In genomic region chr4:142130636-142131035, GRCh38 we compare ENCODE assay signal across 17 cellular contexts.
DNase-seq lines count a peak whose midpoint lies in the region; ATAC-seq and TF ChIP-seq lines count a peak whose summit lies in the region.
"Had no signal": no experiment of that assay in that cellular context is flagged by ENCODE, and none has a peak within 500 bp of the region (broad histone marks: within the 10 kb centered on the region; RNA-seq: fewer than 3 reads in every experiment).

No MANE protein-coding gene starts in this region.

- no peaks in the 10 kb centered on the region for H3K9me3 ChIP-seq in CD4-positive, CD25-positive, alpha-beta regulatory T cell (ENCODE audit: control insufficient read depth in 2 of 2, low read length in 2 of 2)
- no peaks in the 10 kb centered on the region for H3K9me3 ChIP-seq in A673 (ENCODE audit: low read depth, low read length, poor library complexity, severe bottlenecking)
- H3K9me3 ChIP-seq: breast epithelium, left lung, tibial artery had no signal

- no peak overlapping the region for H3K4me3 ChIP-seq in CD4-positive, CD25-positive, alpha-beta regulatory T cell (ENCODE audit: low read depth, low read length)
- no peak overlapping the region for H3K4me3 ChIP-seq in coronary artery
- H3K4me3 ChIP-seq in A673 (ENCODE audit: low read depth, low read length, poor library complexity, severe bottlenecking), result no peak overlapping the region
- H3K4me3 ChIP-seq: breast epithelium, left lung, tibial artery had no signal

- intact Hi-C loops in A673 (cut with micrococcal nuclease; ENCODE audit: unreplicated experiment), result loop anchor here (10.0 kb wide), 1 partner anchor 894 kb away; no protein-coding TSS in a partner anchor

- peak overlapping the region; percentile 50 to 70 (median 66) for H3K27ac Mint-ChIP-seq in CD4-positive, CD25-positive, alpha-beta regulatory T cell
- H3K27ac Mint-ChIP-seq in nephron progenitor cell, result peak overlapping the region; percentile 94
- H3K27ac Mint-ChIP-seq: dendritic cell treated with granulocyte-macrophage colony-stimulating factor and Interleukin-4, amounts not matched to agents 40 ng/mL and 50 ng/mL, for 4 days had no signal

- in situ Hi-C loops in Caki2 (cut with HindIII; ENCODE audit: low pct_unique_long_range_greater_than_20kb, low sequenced_read_pairs), result no loop called here

- peaks cover 12% of the 10 kb centered on the region for H3K4me1 ChIP-seq in CD4-positive, CD25-positive, alpha-beta regulatory T cell (ENCODE audit: control insufficient read depth, insufficient read depth, low read length, poor library complexity, severe bottlenecking)
- no peaks in the 10 kb centered on the region for H3K4me1 ChIP-seq in A673 (ENCODE audit: insufficient read depth, low read length, poor library complexity, severe bottlenecking)
- H3K4me1 ChIP-seq: breast epithelium, left lung had no signal

- no TSS peak for BruUV-seq in A673 (replicated peaks; lab: Mats Ljungman, UMichigan)

- no peaks in the 10 kb centered on the region for H3K27me3 Mint-ChIP-seq in CD4-positive, CD25-positive, alpha-beta regulatory T cell
- no peaks in the 10 kb centered on the region for H3K27me3 Mint-ChIP-seq in nephron progenitor cell (ENCODE audit: low read depth, poor library complexity)
- H3K27me3 Mint-ChIP-seq: activated naive CD8-positive, alpha-beta T cell treated with anti-CD3 and anti-CD28 coated beads, Interleukin-2, amount 10 ng/mL, durations not matched to agents 7 days and 5 days; dendritic cell treated with granulocyte-macrophage colony-stimulating factor and Interleukin-4, amounts not matched to agents 40 ng/mL and 50 ng/mL, for 4 days had no signal

- no peak overlapping the region for H3K4me3 Mint-ChIP-seq in CD4-positive, CD25-positive, alpha-beta regulatory T cell
- H3K4me3 Mint-ChIP-seq in nephron progenitor cell, result no peak overlapping the region
- H3K4me3 Mint-ChIP-seq: activated naive CD8-positive, alpha-beta T cell treated with anti-CD3 and anti-CD28 coated beads, Interleukin-2, amount 10 ng/mL, durations not matched to agents 7 days and 5 days; dendritic cell treated with granulocyte-macrophage colony-stimulating factor and Interleukin-4, amounts not matched to agents 40 ng/mL and 50 ng/mL, for 4 days had no signal

- DNase-seq in CD4-positive, CD25-positive, alpha-beta regulatory T cell, result no peak
- peak; percentile 9 for DNase-seq in Caki2 (ENCODE audit: low read depth)
- DNase-seq in coronary artery (ENCODE audit: low spot score), result no peak
- DNase-seq in nephron progenitor cell, result no peak
- DNase-seq in NCI-H82 (lab: John Stamatoyannopoulos, UW), result no peak
- DNase-seq in A673 (ENCODE audit: low spot score), result no peak
- DNase-seq: activated CD4-positive, alpha-beta T cell treated with anti-CD3 and anti-CD28 coated beads for 48 hours; activated naive CD8-positive, alpha-beta T cell treated with anti-CD3 and anti-CD28 coated beads, Interleukin-2, amount 10 ng/mL, durations not matched to agents 7 days and 5 days; AML-193; left lung; NCI-H1105; NCI-H2081 treated with DMSO at 0.1 percent for 48 hours; NCI-H524; tibial artery had no signal

- H3K36me3 ChIP-seq in CD4-positive, CD25-positive, alpha-beta regulatory T cell (ENCODE audit: control insufficient read depth, insufficient read depth, low read length), result peaks cover 14% of the 10 kb centered on the region
- no peaks in the 10 kb centered on the region for H3K36me3 ChIP-seq in A673 (ENCODE audit: insufficient read depth, low read length, poor library complexity, severe bottlenecking)
- H3K36me3 ChIP-seq: breast epithelium, left lung, tibial artery had no signal

- H3K27ac ChIP-seq in CD4-positive, CD25-positive, alpha-beta regulatory T cell (ENCODE audit: insufficient read depth, low read length, poor library complexity, severe bottlenecking), result no peak overlapping the region
- peak overlapping the region; percentile 44 to 70 for H3K27ac ChIP-seq in coronary artery
- no peak overlapping the region for H3K27ac ChIP-seq in A673 (ENCODE audit: low read depth, low read length, poor library complexity, severe bottlenecking)
- H3K27ac ChIP-seq: left lung had no signal

- TF ChIP-seq CTCF in coronary artery (IDR thresholded peaks at IDR 0.05) (no peak), nephron progenitor cell (IDR thresholded peaks at IDR 0.05) (no peak), A673 (conservative IDR thresholded peaks at IDR 0.05; ENCODE audit: low read depth, low read length) (no peak)

- POLR2A ChIA-PET in A673 (lab: Charles Lee; ENCODE audit: low non-redundant PET), result no interaction called here

- H3K36me3 Mint-ChIP-seq in CD4-positive, CD25-positive, alpha-beta regulatory T cell, result peaks cover under 1% of the 10 kb centered on the region
- no peaks in the 10 kb centered on the region for H3K36me3 Mint-ChIP-seq in nephron progenitor cell (ENCODE audit: low read depth)

- no peaks in the 10 kb centered on the region for H3K27me3 ChIP-seq in CD4-positive, CD25-positive, alpha-beta regulatory T cell (ENCODE audit: control insufficient read depth, insufficient read depth, low read length)
- H3K27me3 ChIP-seq in A673 (replicated peaks; ENCODE audit: insufficient read depth, low read depth, low read length, poor library complexity), result no peaks in the 10 kb centered on the region
- H3K27me3 ChIP-seq: breast epithelium, left lung, tibial artery had no signal

- CTCF ChIA-PET in A673 (lab: Charles Lee), result no interaction called here

- no peak for ATAC-seq in CD4-positive, CD25-positive, alpha-beta regulatory T cell (ENCODE audit: low read depth in 2 of 2)
- no peak for ATAC-seq in GM21360 (IDR thresholded peaks at IDR 0.05; ENCODE audit: unreplicated experiment)
- ATAC-seq: left lung had no signal

- H3K9me3 Mint-ChIP-seq in CD4-positive, CD25-positive, alpha-beta regulatory T cell, result no peaks in the 10 kb centered on the region
- H3K9me3 Mint-ChIP-seq in nephron progenitor cell, result no peaks in the 10 kb centered on the region
- H3K9me3 Mint-ChIP-seq: activated naive CD8-positive, alpha-beta T cell treated with anti-CD3 and anti-CD28 coated beads, Interleukin-2, amount 10 ng/mL, durations not matched to agents 7 days and 5 days; dendritic cell treated with granulocyte-macrophage colony-stimulating factor and Interleukin-4, amounts not matched to agents 40 ng/mL and 50 ng/mL, for 4 days had no signal

- H3K4me1 Mint-ChIP-seq in CD4-positive, CD25-positive, alpha-beta regulatory T cell, result peaks cover 9 to 19% (median 12%) of the 10 kb centered on the region in 4 donors
- peaks cover 44% of the 10 kb centered on the region for H3K4me1 Mint-ChIP-seq in nephron progenitor cell

Comparison
In these comparisons a context has a peak if more than half of its experiments do, and no peak if none do; other contexts are left out.
1. H3K27ac ChIP-seq: peak in coronary artery (2 of 2); none in CD4-positive, CD25-positive, alpha-beta regulatory T cell (single experiment) and A673 (single experiment).